ENCODE assay signal across 8 cellular contexts in genomic region chr1:11736746-11737639, GRCh38. TPM values are rescaled to one million over a fixed set of nuclear protein-coding genes. Genes with fewer than 3 reads are reported as not detected.
DNase-seq lines count a peak whose midpoint lies in the region; ATAC-seq and TF ChIP-seq lines count a peak whose summit lies in the region.

No MANE protein-coding gene starts in this region.

- TF ChIP-seq CTCF in epithelial cell of esophagus (IDR thresholded peaks at IDR 0.05; ENCODE audit: insufficient read depth, low read depth, low read length, missing control alignments) (no peak), mucosa of descending colon (IDR thresholded peaks at IDR 0.05) (no peak)

- ATAC-seq in GM18498 (IDR thresholded peaks at IDR 0.05; ENCODE audit: unreplicated experiment) (peak; percentile 36), mucosa of descending colon (peak; percentile 54), HG02571 (IDR thresholded peaks at IDR 0.05; ENCODE audit: unreplicated experiment) (no peak)

- intact Hi-C loops in mucosa of descending colon (cut with DNase I, micrococcal nuclease) = no loop called here

- H3K27ac ChIP-seq in ACC112 (ENCODE audit: low read depth, low read length) = peak overlapping the region; percentile 92
- H3K27ac ChIP-seq in temporal lobe (ENCODE audit: low read depth, low read length) = peak overlapping the region; percentile 78

- no peaks in the 10 kb centered on the region for H3K9me3 ChIP-seq in mucosa of descending colon

- H3K27me3 ChIP-seq in ACC112 (ENCODE audit: insufficient read depth, low read length) = no peaks in the 10 kb centered on the region

- H2AFZ ChIP-seq in ACC112 (ENCODE audit: low read length, unreplicated experiment) = peak overlapping the region; percentile 2

- H3K4me1 ChIP-seq in ACC112 (ENCODE audit: control insufficient read depth, insufficient read depth, low read length, unreplicated experiment) = peaks cover 31% of the 10 kb centered on the region
- peaks cover 16% of the 10 kb centered on the region for H3K4me1 ChIP-seq in mucosa of descending colon (ENCODE audit: low read depth)

- peak overlapping the region; percentile 89 for H3K4me3 ChIP-seq in ACC112 (ENCODE audit: low read depth, low read length)
- peak overlapping the region; percentile 96 for H3K4me3 ChIP-seq in epithelial cell of esophagus (ENCODE audit: low read length)
- peak overlapping the region; percentile 56 for H3K4me3 ChIP-seq in mucosa of descending colon

- H3K79me2 ChIP-seq in ACC112 (ENCODE audit: control insufficient read depth, insufficient read depth, low read length, unreplicated experiment) = peaks cover 37% of the 10 kb centered on the region

- H3K36me3 ChIP-seq in ACC112 (ENCODE audit: insufficient read depth, low read length) (no peaks in the 10 kb centered on the region), mucosa of descending colon (ENCODE audit: low read depth) (no peaks in the 10 kb centered on the region)

- DNase-seq in NCI-H146 treated with DMSO at 0.1 percent for 48 hours (lab: John Stamatoyannopoulos, UW; ENCODE audit: unreplicated experiment) (peak; percentile 26), epithelial cell of esophagus (ENCODE audit: low read depth) (peak; percentile 95), mucosa of descending colon (peak; percentile 46 to 74 (median 56))
- peak; percentile 26 for DNase-seq in activated CD4-positive, alpha-beta T cell treated with anti-CD3 and anti-CD28 coated beads, Interleukin-2, amount 50 U/mL, for 4 hours

RNA-seq across cellular contexts. Expression of gene AGTRAP, which starts 1.1 kb away (rescaled TPM):
- total RNA-seq in mucosa of descending colon = 10 to 100 TPM; 11.8 to 23.4 (median 22.6) TPM
- total RNA-seq in temporal lobe = 3.4 TPM

RNA-seq across cellular contexts. Expression of gene C1orf167, which starts 25.0 kb away (rescaled TPM):
- total RNA-seq in mucosa of descending colon (under 1 TPM in 1 of 3 donors, not detected in 2; 0.60 TPM), temporal lobe (not detected)

RNA-seq across cellular contexts. Expression of gene DRAXIN, which starts 45.5 kb away (rescaled TPM):
- under 1 TPM; 0.10 to 0.19 (median 0.17) TPM for total RNA-seq in mucosa of descending colon
- total RNA-seq in temporal lobe = 122 TPM

RNA-seq across cellular contexts. Expression of gene MAD2L2, which starts 56.0 kb away (rescaled TPM):
- total RNA-seq in mucosa of descending colon (10 to 100 TPM in 2 of 3 donors, 1 to 10 TPM in 1; 5.1 to 21.2 (median 16.3) TPM), temporal lobe (37.4 TPM)

Comparison
In these comparisons a context has a peak if more than half of its experiments do, and no peak if none do; other contexts are left out.
1. DNase-seq: peak in every context shown above with its lines; median percentile 95 in epithelial cell of esophagus; 56 in mucosa of descending colon; 26 in NCI-H146 treated with DMSO at 0.1 percent for 48 hours; 26 in activated CD4-positive, alpha-beta T cell treated with anti-CD3 and anti-CD28 coated beads, Interleukin-2, amount 50 U/mL, for 4 hours.
2. RNA of gene DRAXIN, which starts 45.5 kb away (total RNA-seq): 122 TPM in temporal lobe (single experiment); 0.10 to 0.19 TPM in mucosa of descending colon; every median in the first group is over 100 times any median in the second.
3. Peak in every context shown above with its lines, with median percentiles within 50 percentile points of each other: H3K4me3 ChIP-seq.